Comparison of ENCODE assay signal across 13 cellular contexts in the genomic region with DNA sequence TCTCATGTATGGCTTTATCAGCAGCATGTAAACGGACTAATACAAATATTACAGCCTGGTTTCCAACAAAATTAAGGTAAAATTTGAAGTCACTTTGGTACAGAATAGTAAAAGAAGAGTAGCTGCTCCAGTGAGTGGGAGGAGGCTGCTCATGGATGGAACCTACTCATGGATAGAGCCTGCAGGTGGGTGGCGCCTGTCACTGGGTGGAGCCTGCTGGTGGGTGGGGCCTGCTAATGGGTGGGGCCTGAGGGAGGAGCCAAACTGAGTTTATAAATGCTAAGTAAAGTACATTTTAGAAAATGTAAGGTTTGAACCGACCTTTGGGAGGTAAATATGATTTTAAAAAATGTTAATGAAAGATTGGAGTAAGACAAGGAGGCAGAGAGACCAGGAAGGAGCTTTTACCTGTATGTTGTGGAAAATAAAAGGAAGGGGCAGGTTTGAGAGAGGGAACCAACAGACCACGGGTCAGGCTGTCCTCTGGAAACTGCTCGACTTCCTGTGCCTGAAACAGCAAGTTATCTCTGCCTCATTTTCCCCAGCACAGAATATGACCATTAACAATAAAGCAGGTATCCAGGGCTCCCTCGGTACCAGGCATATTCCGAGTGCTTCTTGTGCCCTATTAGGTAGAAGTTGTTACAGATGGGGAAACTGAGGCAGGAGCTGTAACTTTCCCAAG. TPM values are rescaled to one million over a fixed set of nuclear protein-coding genes. Genes with fewer than 3 reads are reported as not detected.
DNase-seq lines count a peak whose midpoint lies in the region; ATAC-seq lines count a peak whose summit lies in the region.
"Had no signal": no experiment of that assay in that cellular context is flagged by ENCODE, and none has a peak within 500 bp of the region (broad histone marks: within the 10 kb centered on the region; RNA-seq: fewer than 3 reads in every experiment).

No MANE protein-coding gene starts in this region.

- peak; percentile 10 for DNase-seq in activated CD4-positive, alpha-beta T cell treated with anti-CD3 and anti-CD28 coated beads for 48 hours
- DNase-seq in activated CD4-positive, alpha-beta T cell treated with anti-CD3 and anti-CD28 coated beads, Interleukin-2, amount 10 ng/mL, durations not matched to agents 7 days and 5 days = no peak
- DNase-seq in SW480 (ENCODE audit: low spot score) (peak; percentile 12), kidney tubule cell (ENCODE audit: low spot score) (peak; percentile 5), putamen (ENCODE audit: low spot score) (no peak), hippocampal formation (lab: John Stamatoyannopoulos, UW) (no peak), NCI-H345 treated with DMSO at 0.1 percent for 48 hours (lab: John Stamatoyannopoulos, UW; ENCODE audit: unreplicated experiment) (no peak)
- DNase-seq: COR-L47, NCI-H1105, NCI-H187, NCI-H82 had no signal

- no peak overlapping the region for H3K27ac Mint-ChIP-seq in activated CD4-positive, alpha-beta T cell treated with anti-CD3 and anti-CD28 coated beads, Interleukin-2, amount 10 ng/mL, durations not matched to agents 7 days and 5 days

- H3K27me3 Mint-ChIP-seq in activated CD4-positive, alpha-beta T cell treated with anti-CD3 and anti-CD28 coated beads, Interleukin-2, amount 10 ng/mL, durations not matched to agents 7 days and 5 days = peaks cover 5% of the 10 kb centered on the region

- ATAC-seq in HG03342 (IDR thresholded peaks at IDR 0.05; ENCODE audit: unreplicated experiment) = peak; percentile 44

- POLR2A ChIA-PET in activated CD4-positive, alpha-beta T cell treated with anti-CD3 and anti-CD28 coated beads, Interleukin-2, amount 10 ng/mL, durations not matched to agents 7 days and 5 days (lab: Charles Lee) = no interaction called here

- no peaks in the 10 kb centered on the region for H3K36me3 Mint-ChIP-seq in activated CD4-positive, alpha-beta T cell treated with anti-CD3 and anti-CD28 coated beads, Interleukin-2, amount 10 ng/mL, durations not matched to agents 7 days and 5 days (ENCODE audit: low read depth)
- H3K36me3 Mint-ChIP-seq: CD14-positive monocyte had no signal

- CTCF ChIA-PET in activated CD4-positive, alpha-beta T cell treated with anti-CD3 and anti-CD28 coated beads, Interleukin-2, amount 10 ng/mL, durations not matched to agents 7 days and 5 days (lab: Charles Lee) = interaction anchor here (2.2 kb wide), 1 partner anchor 12 kb away, joined by 6 read pairs; no protein-coding TSS in a partner anchor

- H3K9me3 Mint-ChIP-seq in activated CD4-positive, alpha-beta T cell treated with anti-CD3 and anti-CD28 coated beads, Interleukin-2, amount 10 ng/mL, durations not matched to agents 7 days and 5 days = no peaks in the 10 kb centered on the region

- no peaks in the 10 kb centered on the region for H3K4me1 Mint-ChIP-seq in activated CD4-positive, alpha-beta T cell treated with anti-CD3 and anti-CD28 coated beads, Interleukin-2, amount 10 ng/mL, durations not matched to agents 7 days and 5 days

- H3K4me3 Mint-ChIP-seq in activated CD4-positive, alpha-beta T cell treated with anti-CD3 and anti-CD28 coated beads, Interleukin-2, amount 10 ng/mL, durations not matched to agents 7 days and 5 days = no peak overlapping the region
- H3K4me3 Mint-ChIP-seq: CD14-positive monocyte had no signal

RNA-seq across cellular contexts. Expression of gene SEL1L, which starts 55.9 kb away (rescaled TPM):
- 10 to 100 TPM; 52.3 to 60.8 TPM for total RNA-seq in activated CD4-positive, alpha-beta T cell treated with anti-CD3 and anti-CD28 coated beads, Interleukin-2, amount 10 ng/mL, durations not matched to agents 7 days and 5 days

Comparison
In these comparisons a context has a peak if more than half of its experiments do, and no peak if none do; other contexts are left out.
1. DNase-seq: peak in activated CD4-positive, alpha-beta T cell treated with anti-CD3 and anti-CD28 coated beads for 48 hours (single experiment), SW480 (single experiment) and kidney tubule cell (single experiment); none in activated CD4-positive, alpha-beta T cell treated with anti-CD3 and anti-CD28 coated beads, Interleukin-2, amount 10 ng/mL, durations not matched to agents 7 days and 5 days (single experiment), putamen (single experiment), hippocampal formation (0 of 2) and NCI-H345 treated with DMSO at 0.1 percent for 48 hours (single experiment).